Comparison of ENCODE assay signal across 24 cellular contexts in the genomic region with DNA sequence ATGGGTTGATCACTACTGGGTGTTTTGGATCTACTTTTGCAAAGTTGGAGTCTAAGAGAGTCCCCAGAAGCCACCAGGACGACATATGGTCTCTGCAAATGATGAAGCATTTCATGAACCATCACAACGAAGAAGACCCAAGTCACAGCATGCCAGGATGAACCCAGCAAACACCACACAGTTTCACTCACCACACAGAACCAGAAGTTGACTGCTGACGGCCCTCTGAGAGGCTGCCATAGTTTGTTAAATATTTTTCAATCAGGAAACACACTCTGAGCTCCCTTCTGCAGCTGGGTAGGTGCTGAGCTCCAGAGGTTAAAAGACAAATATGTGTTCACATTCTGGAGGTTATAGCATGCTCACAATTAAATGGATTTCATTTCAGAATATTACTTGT.
"Had no signal": no experiment of that assay in that cellular context is flagged by ENCODE, and none has a peak within 500 bp of the region (broad histone marks: within the 10 kb centered on the region; RNA-seq: fewer than 3 reads in every experiment).

No MANE protein-coding gene starts in this region.

- H3K27ac ChIP-seq: colonic mucosa, coronary artery, dorsolateral prefrontal cortex, epithelial cell of prostate, esophagus squamous epithelium, foreskin keratinocyte, gastrocnemius medialis, gastroesophageal sphincter, heart left ventricle, heart right ventricle, hepatocyte had no signal

- H3K27me3 ChIP-seq: colonic mucosa, foreskin keratinocyte, gastrocnemius medialis, hepatocyte had no signal

- H3K4me2 ChIP-seq: hepatocyte had no signal

- H2AFZ ChIP-seq: hepatocyte had no signal

- H3K79me2 ChIP-seq: hepatocyte had no signal

- DNase-seq: colonic mucosa; cortex of kidney; dermis blood vessel endothelial cell; dorsolateral prefrontal cortex; effector CD4-positive, alpha-beta T cell; effector CD8-positive, alpha-beta T cell; effector memory CD4-positive, alpha-beta T cell; effector memory CD8-positive, alpha-beta T cell; endodermal cell; erythroblast; esophagus squamous epithelium; foreskin fibroblast; foreskin keratinocyte; foreskin melanocyte; gastrocnemius medialis; glutamatergic neuron; head of caudate nucleus; heart left ventricle; heart right ventricle had no signal

- H3K4me1 ChIP-seq: colonic mucosa, esophagus squamous epithelium, foreskin keratinocyte, gastrocnemius medialis, gastroesophageal sphincter, heart left ventricle, heart right ventricle had no signal

- H3K36me3 ChIP-seq: colonic mucosa, esophagus squamous epithelium, gastrocnemius medialis, gastroesophageal sphincter, heart left ventricle, heart right ventricle had no signal

- ATAC-seq: effector memory CD8-positive, alpha-beta T cell; esophagus mucosa; foreskin keratinocyte; gastrocnemius medialis; gastroesophageal sphincter; heart left ventricle; heart right ventricle had no signal

- H3K9me3 ChIP-seq: colonic mucosa, gastrocnemius medialis had no signal

- H3K4me3 ChIP-seq: colonic mucosa, coronary artery, dorsolateral prefrontal cortex, esophagus squamous epithelium, gastrocnemius medialis, gastroesophageal sphincter, heart left ventricle, heart right ventricle, hepatocyte had no signal
